Comparison of ENCODE assay signal across 24 cellular contexts in genomic region chr6:107763959-107764358, GRCh38.
DNase-seq lines count a peak whose midpoint lies in the region; ATAC-seq and TF ChIP-seq lines count a peak whose summit lies in the region.
"Had no signal": no experiment of that assay in that cellular context is flagged by ENCODE, and none has a peak within 500 bp of the region (broad histone marks: within the 10 kb centered on the region; RNA-seq: fewer than 3 reads in every experiment).

No MANE protein-coding gene starts in this region.

- DNase-seq in AG04449 (ENCODE audit: low read depth, low spot score) = peak; percentile 28
- peak; percentile 23 for DNase-seq in HT1080 (ENCODE audit: low read depth)
- DNase-seq in cardiac fibroblast (ENCODE audit: low read depth in 2 of 2) = peak; percentile 9 to 75
- DNase-seq in hepatic stellate cell (ENCODE audit: low spot score) = peak; percentile 38
- no peak for DNase-seq in stimulated activated CD4-positive, alpha-beta T cell treated with anti-CD3 and anti-CD28 coated beads, Interleukin-4, amount 100 ng/mL, for 4 hours
- DNase-seq in OCI-M1 (lab: John Stamatoyannopoulos, UW) = no peak
- no peak for DNase-seq in middle frontal gyrus (ENCODE audit: extremely low spot score, low spot score)
- DNase-seq: activated B cell treated with CpG ODN at 0.5 μM for 24 hours; activated CD4-positive, alpha-beta memory T cell treated with anti-CD3 and anti-CD28 coated beads, Interleukin-2, amount 10 ng/mL, durations not matched to agents 7 days and 5 days; activated T-cell treated with anti-CD3 and anti-CD28 coated beads, Interleukin-2, amount 50 U/mL, for 24 hours; dermis blood vessel endothelial cell; GF-D8; heart left ventricle; MV-4-11; NCI-H187; NCI-H226; RPMI8226; stimulated activated CD4-positive, alpha-beta T cell treated with anti-CD3 and anti-CD28 coated beads, Interleukin-4, amount 100 ng/mL, for 1 hour had no signal

- ATAC-seq in GM19328 (IDR thresholded peaks at IDR 0.05; ENCODE audit: unreplicated experiment) = no peak
- ATAC-seq: HCT116; heart left ventricle; natural killer cell treated with Interleukin-12 subunit alpha and Interleukin-12 subunit beta and Interleukin-15 and Interleukin-18, amount 100 ng/mL, for 72 hours; SK-N-SH treated with all-trans-retinoic acid at 6 μM for 48 hours had no signal

- H3K4me3 ChIP-seq in AG04449 (ENCODE audit: low read depth, low read length) (no peak overlapping the region), cardiac fibroblast (replicated peaks in 1 of 2; ENCODE audit: low read depth in 2 of 2, low read length in 2 of 2) (no peak overlapping the region)
- H3K4me3 ChIP-seq: heart left ventricle, prostate gland, smooth muscle cell had no signal

- CTCF ChIA-PET in AG04449 (lab: Yijun Ruan, JAX) = interaction anchor here (1.5 kb wide), 1 partner anchor 85 kb away, joined by 3 read pairs; no protein-coding TSS in a partner anchor

- TF ChIP-seq CTCF in AG04449 (IDR thresholded peaks at IDR 0.05; ENCODE audit: insufficient read depth, low read length, missing control alignments) (no peak), cardiac fibroblast (IDR thresholded peaks at IDR 0.05; ENCODE audit: low read depth, low read length) (no peak)

- POLR2A ChIA-PET in AG04449 (lab: Yijun Ruan, JAX) = no interaction called here

Comparison
In these comparisons a context has a peak if more than half of its experiments do, and no peak if none do; other contexts are left out.
1. DNase-seq: peak in AG04449 (single experiment), HT1080 (single experiment), cardiac fibroblast (2 of 2) and hepatic stellate cell (single experiment); none in stimulated activated CD4-positive, alpha-beta T cell treated with anti-CD3 and anti-CD28 coated beads, Interleukin-4, amount 100 ng/mL, for 4 hours (0 of 2), OCI-M1 (single experiment) and middle frontal gyrus (single experiment).